20 cellular contexts compared by ENCODE assay signal in the genomic region with DNA sequence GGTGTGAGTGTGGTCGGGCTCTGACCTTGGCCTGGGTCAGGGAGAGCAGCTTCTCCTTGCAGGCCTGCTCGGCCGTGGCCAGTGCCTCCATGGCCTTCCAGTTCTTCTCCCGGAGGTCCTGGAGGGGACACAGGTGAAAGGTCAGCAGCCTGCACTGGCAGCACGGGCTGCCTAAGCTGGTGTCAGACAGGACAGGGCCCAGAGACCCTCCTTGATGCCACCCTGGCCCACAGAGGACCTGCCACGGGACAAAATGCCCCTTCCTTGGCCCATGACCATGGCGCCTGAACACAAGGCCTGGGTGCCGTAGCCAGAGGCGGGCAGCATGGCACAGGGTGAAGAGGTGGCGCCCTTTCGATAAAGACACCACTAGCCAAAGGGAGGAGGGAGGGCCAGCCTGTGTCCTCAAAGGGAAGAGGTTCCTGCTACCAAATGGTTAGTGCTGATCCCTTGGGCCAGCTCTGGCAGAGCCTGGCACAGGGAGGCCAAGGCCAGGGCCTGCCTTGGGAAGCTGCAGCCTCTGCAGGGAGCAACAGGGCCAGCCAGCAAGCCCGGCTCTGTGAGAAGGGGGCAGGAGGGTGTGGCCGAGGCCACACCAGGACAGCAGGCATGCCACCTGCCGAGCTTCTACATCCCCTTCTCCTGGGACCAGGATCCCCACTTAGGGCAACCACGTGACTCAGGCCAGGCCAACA. TPM values are rescaled to one million over a fixed set of nuclear protein-coding genes. Genes with fewer than 3 reads are reported as not detected.
A peak's percentile ranks its signal among the peaks of the same experiment; 100 is the strongest.
DNase-seq lines count a peak whose midpoint lies in the region; ATAC-seq, FAIRE-seq and TF ChIP-seq lines count a peak whose summit lies in the region.
"Had no signal": no experiment of that assay in that cellular context is flagged by ENCODE, and none has a peak within 500 bp of the region (broad histone marks: within the 10 kb centered on the region; RNA-seq: fewer than 3 reads in every experiment).

No MANE protein-coding gene starts in this region.

- no peak overlapping the region for H3K9ac ChIP-seq in kidney (ENCODE audit: low read length in 2 of 2)
- H3K9ac ChIP-seq: GM23248 had no signal

- no peak for ATAC-seq in sciatic nerve

- no peaks in the 10 kb centered on the region for H3K27me3 ChIP-seq in esophagus muscularis mucosa
- H3K27me3 ChIP-seq: breast epithelium, hepatocyte had no signal

- H3K4me3 ChIP-seq in kidney (ENCODE audit: low read length in 2 of 2) (no peak overlapping the region), esophagus muscularis mucosa (no peak overlapping the region)
- H3K4me3 ChIP-seq: breast epithelium, GM23248, hepatocyte had no signal

- TF ChIP-seq CTCF in CD14-positive monocyte (IDR thresholded peaks at IDR 0.05) (no peak), kidney (IDR thresholded peaks at IDR 0.05; ENCODE audit: borderline replicate concordance, extremely low read depth, insufficient read depth) (no peak), esophagus muscularis mucosa (IDR thresholded peaks at IDR 0.05) (no peak)

- intact Hi-C loops in CD14-positive monocyte (cut with micrococcal nuclease): no loop called here
- intact Hi-C loops in kidney (cut with DNase I): no loop called here
- intact Hi-C loops in sciatic nerve (cut with DNase I): no loop called here
- intact Hi-C loops in esophagus muscularis mucosa (cut with DNase I): loop anchor here (5.0 kb wide), 1 partner anchor 102 kb away; no protein-coding TSS in a partner anchor

- no peak for TF ChIP-seq POLR2A in esophagus muscularis mucosa (IDR thresholded peaks at IDR 0.05; ENCODE audit: low read depth)

- H3K4me3 Mint-ChIP-seq in CD14-positive monocyte: no peak overlapping the region
- H3K4me3 Mint-ChIP-seq: dendritic cell treated with granulocyte-macrophage colony-stimulating factor and Interleukin-4, amounts not matched to agents 40 ng/mL and 50 ng/mL, for 4 days; nephron; T-helper 1 cell treated with Interleukin-12 subunit alpha and Interleukin-12 subunit beta and Interleukin-4 antibody, amounts not matched to agents 30 μg/mL and 1 μg/mL, for 36 hours had no signal

- 92% methylated on average over 11 of the region's 15 CpGs for WGBS in esophagus muscularis mucosa

- H3K27ac Mint-ChIP-seq in CD14-positive monocyte: peak overlapping the region in 2 of 7 donors; percentile 33 to 57
- H3K27ac Mint-ChIP-seq: dendritic cell treated with granulocyte-macrophage colony-stimulating factor and Interleukin-4, amounts not matched to agents 40 ng/mL and 50 ng/mL, for 4 days; nephron; T-helper 1 cell treated with Interleukin-12 subunit alpha and Interleukin-12 subunit beta and Interleukin-4 antibody, amounts not matched to agents 30 μg/mL and 1 μg/mL, for 36 hours had no signal

- FAIRE-seq in kidney (lab: Jason Lieb, UNC): no peak

- H3K9me3 Mint-ChIP-seq in CD14-positive monocyte: no peaks in the 10 kb centered on the region
- H3K9me3 Mint-ChIP-seq: dendritic cell treated with granulocyte-macrophage colony-stimulating factor and Interleukin-4, amounts not matched to agents 40 ng/mL and 50 ng/mL, for 4 days; nephron; T-helper 1 cell treated with Interleukin-12 subunit alpha and Interleukin-12 subunit beta and Interleukin-4 antibody, amounts not matched to agents 30 μg/mL and 1 μg/mL, for 36 hours had no signal

- peaks cover 15% of the 10 kb centered on the region for H3K4me1 Mint-ChIP-seq in CD14-positive monocyte
- H3K4me1 Mint-ChIP-seq: nephron had no signal

- DNase-seq in CD14-positive monocyte (ENCODE audit: low spot score): peak; percentile 40
- peak; percentile 3 for DNase-seq in NCI-H524 treated with DMSO at 0.1 percent for 48 hours (lab: John Stamatoyannopoulos, UW)
- DNase-seq in kidney: peak; percentile 66
- DNase-seq in sciatic nerve (ENCODE audit: low spot score): peak; percentile 49
- no peak for DNase-seq in RPMI8226
- no peak for DNase-seq in esophagus muscularis mucosa (ENCODE audit: extremely low spot score)
- no peak for DNase-seq in NCI-H146 treated with DMSO at 0.1 percent for 48 hours (lab: John Stamatoyannopoulos, UW; ENCODE audit: unreplicated experiment)
- DNase-seq: AML-193, EL, GM23248, islet precursor cell, Karpas-422, mesendoderm, NCI-H2081, SIG-M5 had no signal

- H3K9me3 ChIP-seq in kidney (ENCODE audit: control insufficient read depth in 1 of 2, low read length in 2 of 2): no peaks in the 10 kb centered on the region
- no peaks in the 10 kb centered on the region for H3K9me3 ChIP-seq in esophagus muscularis mucosa
- H3K9me3 ChIP-seq: breast epithelium had no signal

- no peak overlapping the region for H3K27ac ChIP-seq in kidney (ENCODE audit: low read depth in 2 of 2, low read length in 2 of 2)
- peak overlapping the region in 1 of 4 donors; percentile 34 for H3K27ac ChIP-seq in esophagus muscularis mucosa (replicated peaks in 1 of 4)
- H3K27ac ChIP-seq: breast epithelium, GM23248, hepatocyte had no signal

- TF ChIP-seq EP300 in esophagus muscularis mucosa (IDR thresholded peaks at IDR 0.05): no peak

- H3K27me3 Mint-ChIP-seq in CD14-positive monocyte (ENCODE audit: low read depth in 3 of 3): peaks cover 0 to 1% (median 0%) of the 10 kb centered on the region in 3 donors
- H3K27me3 Mint-ChIP-seq: dendritic cell treated with granulocyte-macrophage colony-stimulating factor and Interleukin-4, amounts not matched to agents 40 ng/mL and 50 ng/mL, for 4 days had no signal

- H3K4me1 ChIP-seq in kidney (ENCODE audit: control insufficient read depth in 1 of 2, insufficient read depth in 1 of 2, low read depth in 1 of 2, low read length in 2 of 2) (no peaks in the 10 kb centered on the region), esophagus muscularis mucosa (peaks cover 0 to 18% (median 16%) of the 10 kb centered on the region in 4 donors)
- H3K4me1 ChIP-seq: breast epithelium had no signal

- peaks cover 80 to 97% of the 10 kb centered on the region in 2 donors for H3K36me3 Mint-ChIP-seq in CD14-positive monocyte

- peaks cover 45 to 56% of the 10 kb centered on the region in 2 donors for H3K36me3 ChIP-seq in kidney (ENCODE audit: control insufficient read depth in 1 of 2, insufficient read depth in 2 of 2, low read length in 2 of 2)
- peaks cover 58 to 100% (median 96%) of the 10 kb centered on the region in 4 donors for H3K36me3 ChIP-seq in esophagus muscularis mucosa

RNA-seq across cellular contexts. Expression of gene DSTN, which starts 54.8 kb away (rescaled TPM):
- polyA plus RNA-seq in CD14-positive monocyte: 10 to 100 TPM; 58.4 to 63.8 TPM
- 409 TPM for total RNA-seq in kidney
- polyA plus RNA-seq in kidney (ENCODE audit: insufficient read depth, low read depth, low replicate concordance): 525 TPM
- 268 TPM for total RNA-seq in sciatic nerve
- total RNA-seq in esophagus muscularis mucosa: 1,000 to 10,000 TPM; 2,370 to 3,630 (median 3,339) TPM

RNA-seq across cellular contexts. Expression of gene RRBP1, which starts 57.3 kb away (rescaled TPM):
- polyA plus RNA-seq in CD14-positive monocyte: 1 to 10 TPM; 4.7 to 7.5 TPM
- total RNA-seq in kidney: 231 TPM
- polyA plus RNA-seq in kidney (ENCODE audit: insufficient read depth, low read depth, low replicate concordance): 83.4 TPM
- 163 TPM for total RNA-seq in sciatic nerve
- total RNA-seq in esophagus muscularis mucosa: 10 to 100 TPM; 61.5 to 86.6 (median 65.4) TPM

Comparison
In these comparisons a context has a peak if more than half of its experiments do, and no peak if none do; other contexts are left out.
1. DNase-seq: peak in CD14-positive monocyte (single experiment), NCI-H524 treated with DMSO at 0.1 percent for 48 hours (single experiment), kidney (single experiment) and sciatic nerve (single experiment); none in RPMI8226 (single experiment), esophagus muscularis mucosa (single experiment) and NCI-H146 treated with DMSO at 0.1 percent for 48 hours (single experiment).